1 cellular context compared by ENCODE assay signal in the genomic region with DNA sequence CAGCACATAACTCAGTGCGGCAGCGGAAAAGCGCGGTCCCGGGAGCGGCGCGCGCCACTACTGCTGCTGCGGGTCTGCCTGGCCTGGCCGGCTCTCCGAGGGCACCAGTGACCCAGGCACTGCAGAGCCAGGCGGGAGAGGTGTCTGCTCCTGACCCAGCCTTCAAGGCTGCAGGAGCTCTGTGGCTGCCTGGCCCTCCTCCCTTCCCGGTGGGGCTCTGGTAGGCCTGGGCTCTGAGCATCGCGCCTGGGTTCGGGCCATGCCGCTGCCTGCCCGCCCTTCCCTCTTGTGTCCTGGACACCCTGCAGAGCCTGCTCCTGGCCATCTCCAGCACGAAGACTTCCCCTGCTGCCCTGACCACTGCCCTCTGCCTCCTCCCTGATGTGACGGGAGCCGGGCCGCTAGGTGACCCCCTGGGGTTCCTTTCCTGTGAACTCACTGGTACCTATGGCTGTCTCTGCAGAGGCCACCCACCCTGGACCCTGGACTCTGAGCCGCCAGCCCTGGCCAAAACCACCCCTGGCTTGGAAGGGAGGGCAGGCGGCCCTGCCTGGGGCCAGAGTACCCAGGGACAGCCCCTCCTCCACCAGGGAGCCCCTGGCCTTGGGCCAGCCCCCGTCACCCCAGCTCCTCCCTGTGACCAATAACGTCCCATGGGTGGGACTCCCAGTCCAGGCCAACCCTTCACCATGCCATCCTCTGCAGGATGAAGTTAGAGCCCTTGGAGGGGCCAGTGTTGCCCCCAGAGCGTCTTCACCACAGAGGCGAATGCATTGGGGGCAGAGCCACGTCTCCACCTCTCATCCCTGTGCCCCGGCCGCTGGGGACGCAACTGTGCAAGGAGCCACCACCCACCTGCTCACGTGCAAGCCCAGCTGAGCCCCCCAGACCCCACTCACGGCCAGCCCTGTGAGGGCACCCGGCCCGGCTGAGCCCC.
TF ChIP-seq lines count a peak whose summit lies in the region.

No MANE protein-coding gene starts in this region.

TF ChIP-seq in HepG2, 621 proteins besides CTCF, POLR2A, EP300 and RAD21 (continued from another document and continues in another):
- TF ChIP-seq, protein P1, sequence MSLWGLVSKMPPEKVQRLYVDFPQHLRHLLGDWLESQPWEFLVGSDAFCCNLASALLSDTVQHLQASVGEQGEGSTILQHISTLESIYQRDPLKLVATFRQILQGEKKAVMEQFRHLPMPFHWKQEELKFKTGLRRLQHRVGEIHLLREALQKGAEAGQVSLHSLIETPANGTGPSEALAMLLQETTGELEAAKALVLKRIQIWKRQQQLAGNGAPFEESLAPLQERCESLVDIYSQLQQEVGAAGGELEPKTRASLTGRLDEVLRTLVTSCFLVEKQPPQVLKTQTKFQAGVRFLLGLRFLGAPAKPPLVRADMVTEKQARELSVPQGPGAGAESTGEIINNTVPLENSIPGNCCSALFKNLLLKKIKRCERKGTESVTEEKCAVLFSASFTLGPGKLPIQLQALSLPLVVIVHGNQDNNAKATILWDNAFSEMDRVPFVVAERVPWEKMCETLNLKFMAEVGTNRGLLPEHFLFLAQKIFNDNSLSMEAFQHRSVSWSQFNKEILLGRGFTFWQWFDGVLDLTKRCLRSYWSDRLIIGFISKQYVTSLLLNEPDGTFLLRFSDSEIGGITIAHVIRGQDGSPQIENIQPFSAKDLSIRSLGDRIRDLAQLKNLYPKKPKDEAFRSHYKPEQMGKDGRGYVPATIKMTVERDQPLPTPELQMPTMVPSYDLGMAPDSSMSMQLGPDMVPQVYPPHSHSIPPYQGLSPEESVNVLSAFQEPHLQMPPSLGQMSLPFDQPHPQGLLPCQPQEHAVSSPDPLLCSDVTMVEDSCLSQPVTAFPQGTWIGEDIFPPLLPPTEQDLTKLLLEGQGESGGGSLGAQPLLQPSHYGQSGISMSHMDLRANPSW (CRISPR knock-in tag; IDR thresholded peaks at IDR 0.05; ENCODE audit: borderline replicate concordance) = 0 out of 2 replicates have a peak, but pooled peaks have one; percentile 31
- TF ChIP-seq, protein P2, sequence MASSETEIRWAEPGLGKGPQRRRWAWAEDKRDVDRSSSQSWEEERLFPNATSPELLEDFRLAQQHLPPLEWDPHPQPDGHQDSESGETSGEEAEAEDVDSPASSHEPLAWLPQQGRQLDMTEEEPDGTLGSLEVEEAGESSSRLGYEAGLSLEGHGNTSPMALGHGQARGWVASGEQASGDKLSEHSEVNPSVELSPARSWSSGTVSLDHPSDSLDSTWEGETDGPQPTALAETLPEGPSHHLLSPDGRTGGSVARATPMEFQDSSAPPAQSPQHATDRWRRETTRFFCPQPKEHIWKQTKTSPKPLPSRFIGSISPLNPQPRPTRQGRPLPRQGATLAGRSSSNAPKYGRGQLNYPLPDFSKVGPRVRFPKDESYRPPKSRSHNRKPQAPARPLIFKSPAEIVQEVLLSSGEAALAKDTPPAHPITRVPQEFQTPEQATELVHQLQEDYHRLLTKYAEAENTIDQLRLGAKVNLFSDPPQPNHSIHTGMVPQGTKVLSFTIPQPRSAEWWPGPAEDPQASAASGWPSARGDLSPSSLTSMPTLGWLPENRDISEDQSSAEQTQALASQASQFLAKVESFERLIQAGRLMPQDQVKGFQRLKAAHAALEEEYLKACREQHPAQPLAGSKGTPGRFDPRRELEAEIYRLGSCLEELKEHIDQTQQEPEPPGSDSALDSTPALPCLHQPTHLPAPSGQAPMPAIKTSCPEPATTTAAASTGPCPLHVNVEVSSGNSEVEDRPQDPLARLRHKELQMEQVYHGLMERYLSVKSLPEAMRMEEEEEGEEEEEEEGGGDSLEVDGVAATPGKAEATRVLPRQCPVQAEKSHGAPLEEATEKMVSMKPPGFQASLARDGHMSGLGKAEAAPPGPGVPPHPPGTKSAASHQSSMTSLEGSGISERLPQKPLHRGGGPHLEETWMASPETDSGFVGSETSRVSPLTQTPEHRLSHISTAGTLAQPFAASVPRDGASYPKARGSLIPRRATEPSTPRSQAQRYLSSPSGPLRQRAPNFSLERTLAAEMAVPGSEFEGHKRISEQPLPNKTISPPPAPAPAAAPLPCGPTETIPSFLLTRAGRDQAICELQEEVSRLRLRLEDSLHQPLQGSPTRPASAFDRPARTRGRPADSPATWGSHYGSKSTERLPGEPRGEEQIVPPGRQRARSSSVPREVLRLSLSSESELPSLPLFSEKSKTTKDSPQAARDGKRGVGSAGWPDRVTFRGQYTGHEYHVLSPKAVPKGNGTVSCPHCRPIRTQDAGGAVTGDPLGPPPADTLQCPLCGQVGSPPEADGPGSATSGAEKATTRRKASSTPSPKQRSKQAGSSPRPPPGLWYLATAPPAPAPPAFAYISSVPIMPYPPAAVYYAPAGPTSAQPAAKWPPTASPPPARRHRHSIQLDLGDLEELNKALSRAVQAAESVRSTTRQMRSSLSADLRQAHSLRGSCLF (CRISPR knock-in tag; IDR thresholded peaks at IDR 0.05; ENCODE audit: borderline replicate concordance) = no peak
- TF ChIP-seq NFKBIZ (CRISPR knock-in tag; IDR thresholded peaks at IDR 0.05) (peak; percentile 28; the same call in 1 of the 2 replicates), RFX3 (CRISPR knock-in tag; IDR thresholded peaks at IDR 0.05) (no peak), SOX5 (CRISPR knock-in tag; IDR thresholded peaks at IDR 0.05; ENCODE audit: borderline replicate concordance) (peak; percentile 73), NR2F2 (IDR thresholded peaks at IDR 0.05; ENCODE audit: borderline replicate concordance, low read depth) (no peak; the same call in 1 of the 2 replicates), SMAD1 (CRISPR knock-in tag; IDR thresholded peaks at IDR 0.05; ENCODE audit: borderline replicate concordance, low read depth) (peak; percentile 71; the same call in 1 of the 2 replicates), ZNF264 (CRISPR knock-in tag; IDR thresholded peaks at IDR 0.05) (peak; percentile 73), ZNF33B (CRISPR knock-in tag; IDR thresholded peaks at IDR 0.05) (no peak), ZNF629 (CRISPR knock-in tag; conservative IDR thresholded peaks at IDR 0.05) (no peak), NFKB2 (CRISPR knock-in tag; IDR thresholded peaks at IDR 0.05; ENCODE audit: borderline replicate concordance) (no peak; the same call in 1 of the 2 replicates), NCOA2 (CRISPR knock-in tag; IDR thresholded peaks at IDR 0.05) (peak; percentile 76; the same call in 1 of the 2 replicates), CENPX (CRISPR knock-in tag; IDR thresholded peaks at IDR 0.05) (no peak), ZNF235 (CRISPR knock-in tag; IDR thresholded peaks at IDR 0.05; ENCODE audit: borderline replicate concordance) (peak; percentile 91), PHB2 (IDR thresholded peaks at IDR 0.05; ENCODE audit: partially characterized antibody) (no peak), FIP1L1 (IDR thresholded peaks at IDR 0.05; ENCODE audit: borderline replicate concordance, insufficient read depth, low read depth, low read length) (no peak), HOXA9 (CRISPR knock-in tag; IDR thresholded peaks at IDR 0.05; ENCODE audit: borderline replicate concordance) (no peak), EZH2 (conservative IDR thresholded peaks at IDR 0.05; ENCODE audit: low read depth, low read length) (no peak)
- TF ChIP-seq, protein P3, sequence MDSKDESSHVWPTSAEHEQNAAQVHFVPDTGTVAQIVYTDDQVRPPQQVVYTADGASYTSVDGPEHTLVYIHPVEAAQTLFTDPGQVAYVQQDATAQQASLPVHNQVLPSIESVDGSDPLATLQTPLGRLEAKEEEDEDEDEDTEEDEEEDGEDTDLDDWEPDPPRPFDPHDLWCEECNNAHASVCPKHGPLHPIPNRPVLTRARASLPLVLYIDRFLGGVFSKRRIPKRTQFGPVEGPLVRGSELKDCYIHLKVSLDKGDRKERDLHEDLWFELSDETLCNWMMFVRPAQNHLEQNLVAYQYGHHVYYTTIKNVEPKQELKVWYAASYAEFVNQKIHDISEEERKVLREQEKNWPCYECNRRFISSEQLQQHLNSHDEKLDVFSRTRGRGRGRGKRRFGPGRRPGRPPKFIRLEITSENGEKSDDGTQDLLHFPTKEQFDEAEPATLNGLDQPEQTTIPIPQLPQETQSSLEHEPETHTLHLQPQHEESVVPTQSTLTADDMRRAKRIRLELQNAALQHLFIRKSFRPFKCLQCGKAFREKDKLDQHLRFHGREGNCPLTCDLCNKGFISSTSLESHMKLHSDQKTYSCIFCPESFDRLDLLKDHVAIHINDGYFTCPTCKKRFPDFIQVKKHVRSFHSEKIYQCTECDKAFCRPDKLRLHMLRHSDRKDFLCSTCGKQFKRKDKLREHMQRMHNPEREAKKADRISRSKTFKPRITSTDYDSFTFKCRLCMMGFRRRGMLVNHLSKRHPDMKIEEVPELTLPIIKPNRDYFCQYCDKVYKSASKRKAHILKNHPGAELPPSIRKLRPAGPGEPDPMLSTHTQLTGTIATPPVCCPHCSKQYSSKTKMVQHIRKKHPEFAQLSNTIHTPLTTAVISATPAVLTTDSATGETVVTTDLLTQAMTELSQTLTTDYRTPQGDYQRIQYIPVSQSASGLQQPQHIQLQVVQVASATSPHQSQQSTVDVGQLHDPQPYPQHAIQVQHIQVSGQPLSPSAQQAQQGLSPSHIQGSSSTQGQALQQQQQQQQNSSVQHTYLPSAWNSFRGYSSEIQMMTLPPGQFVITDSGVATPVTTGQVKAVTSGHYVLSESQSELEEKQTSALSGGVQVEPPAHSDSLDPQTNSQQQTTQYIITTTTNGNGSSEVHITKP (CRISPR knock-in tag; IDR thresholded peaks at IDR 0.05; ENCODE audit: low read depth) = peak; percentile 97
- TF ChIP-seq, protein P4, sequence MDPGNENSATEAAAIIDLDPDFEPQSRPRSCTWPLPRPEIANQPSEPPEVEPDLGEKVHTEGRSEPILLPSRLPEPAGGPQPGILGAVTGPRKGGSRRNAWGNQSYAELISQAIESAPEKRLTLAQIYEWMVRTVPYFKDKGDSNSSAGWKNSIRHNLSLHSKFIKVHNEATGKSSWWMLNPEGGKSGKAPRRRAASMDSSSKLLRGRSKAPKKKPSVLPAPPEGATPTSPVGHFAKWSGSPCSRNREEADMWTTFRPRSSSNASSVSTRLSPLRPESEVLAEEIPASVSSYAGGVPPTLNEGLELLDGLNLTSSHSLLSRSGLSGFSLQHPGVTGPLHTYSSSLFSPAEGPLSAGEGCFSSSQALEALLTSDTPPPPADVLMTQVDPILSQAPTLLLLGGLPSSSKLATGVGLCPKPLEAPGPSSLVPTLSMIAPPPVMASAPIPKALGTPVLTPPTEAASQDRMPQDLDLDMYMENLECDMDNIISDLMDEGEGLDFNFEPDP (CRISPR knock-in tag; conservative IDR thresholded peaks at IDR 0.05) = 0 out of 2 replicates have a peak, but pooled peaks have one; percentile 87
- TF ChIP-seq, protein P5, sequence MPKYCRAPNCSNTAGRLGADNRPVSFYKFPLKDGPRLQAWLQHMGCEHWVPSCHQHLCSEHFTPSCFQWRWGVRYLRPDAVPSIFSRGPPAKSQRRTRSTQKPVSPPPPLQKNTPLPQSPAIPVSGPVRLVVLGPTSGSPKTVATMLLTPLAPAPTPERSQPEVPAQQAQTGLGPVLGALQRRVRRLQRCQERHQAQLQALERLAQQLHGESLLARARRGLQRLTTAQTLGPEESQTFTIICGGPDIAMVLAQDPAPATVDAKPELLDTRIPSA (CRISPR knock-in tag; IDR thresholded peaks at IDR 0.05; ENCODE audit: borderline replicate concordance) = no peak
- TF ChIP-seq, protein P6, sequence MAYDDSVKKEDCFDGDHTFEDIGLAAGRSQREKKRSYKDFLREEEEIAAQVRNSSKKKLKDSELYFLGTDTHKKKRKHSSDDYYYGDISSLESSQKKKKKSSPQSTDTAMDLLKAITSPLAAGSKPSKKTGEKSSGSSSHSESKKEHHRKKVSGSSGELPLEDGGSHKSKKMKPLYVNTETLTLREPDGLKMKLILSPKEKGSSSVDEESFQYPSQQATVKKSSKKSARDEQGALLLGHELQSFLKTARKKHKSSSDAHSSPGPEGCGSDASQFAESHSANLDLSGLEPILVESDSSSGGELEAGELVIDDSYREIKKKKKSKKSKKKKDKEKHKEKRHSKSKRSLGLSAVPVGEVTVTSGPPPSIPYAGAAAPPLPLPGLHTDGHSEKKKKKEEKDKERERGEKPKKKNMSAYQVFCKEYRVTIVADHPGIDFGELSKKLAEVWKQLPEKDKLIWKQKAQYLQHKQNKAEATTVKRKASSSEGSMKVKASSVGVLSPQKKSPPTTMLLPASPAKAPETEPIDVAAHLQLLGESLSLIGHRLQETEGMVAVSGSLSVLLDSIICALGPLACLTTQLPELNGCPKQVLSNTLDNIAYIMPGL (CRISPR knock-in tag; IDR thresholded peaks at IDR 0.05; ENCODE audit: borderline replicate concordance in 1 of 2, low read depth in 1 of 2) = no peak
- TF ChIP-seq, protein P7, sequence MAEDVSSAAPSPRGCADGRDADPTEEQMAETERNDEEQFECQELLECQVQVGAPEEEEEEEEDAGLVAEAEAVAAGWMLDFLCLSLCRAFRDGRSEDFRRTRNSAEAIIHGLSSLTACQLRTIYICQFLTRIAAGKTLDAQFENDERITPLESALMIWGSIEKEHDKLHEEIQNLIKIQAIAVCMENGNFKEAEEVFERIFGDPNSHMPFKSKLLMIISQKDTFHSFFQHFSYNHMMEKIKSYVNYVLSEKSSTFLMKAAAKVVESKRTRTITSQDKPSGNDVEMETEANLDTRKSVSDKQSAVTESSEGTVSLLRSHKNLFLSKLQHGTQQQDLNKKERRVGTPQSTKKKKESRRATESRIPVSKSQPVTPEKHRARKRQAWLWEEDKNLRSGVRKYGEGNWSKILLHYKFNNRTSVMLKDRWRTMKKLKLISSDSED (CRISPR knock-in tag; IDR thresholded peaks at IDR 0.05) = peak; percentile 79; the same call in 1 of the 2 replicates
- TF ChIP-seq, protein P8, sequence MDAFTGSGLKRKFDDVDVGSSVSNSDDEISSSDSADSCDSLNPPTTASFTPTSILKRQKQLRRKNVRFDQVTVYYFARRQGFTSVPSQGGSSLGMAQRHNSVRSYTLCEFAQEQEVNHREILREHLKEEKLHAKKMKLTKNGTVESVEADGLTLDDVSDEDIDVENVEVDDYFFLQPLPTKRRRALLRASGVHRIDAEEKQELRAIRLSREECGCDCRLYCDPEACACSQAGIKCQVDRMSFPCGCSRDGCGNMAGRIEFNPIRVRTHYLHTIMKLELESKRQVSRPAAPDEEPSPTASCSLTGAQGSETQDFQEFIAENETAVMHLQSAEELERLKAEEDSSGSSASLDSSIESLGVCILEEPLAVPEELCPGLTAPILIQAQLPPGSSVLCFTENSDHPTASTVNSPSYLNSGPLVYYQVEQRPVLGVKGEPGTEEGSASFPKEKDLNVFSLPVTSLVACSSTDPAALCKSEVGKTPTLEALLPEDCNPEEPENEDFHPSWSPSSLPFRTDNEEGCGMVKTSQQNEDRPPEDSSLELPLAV (CRISPR knock-in tag; conservative IDR thresholded peaks at IDR 0.05; ENCODE audit: low read depth) = no peak
- TF ChIP-seq, protein P9, sequence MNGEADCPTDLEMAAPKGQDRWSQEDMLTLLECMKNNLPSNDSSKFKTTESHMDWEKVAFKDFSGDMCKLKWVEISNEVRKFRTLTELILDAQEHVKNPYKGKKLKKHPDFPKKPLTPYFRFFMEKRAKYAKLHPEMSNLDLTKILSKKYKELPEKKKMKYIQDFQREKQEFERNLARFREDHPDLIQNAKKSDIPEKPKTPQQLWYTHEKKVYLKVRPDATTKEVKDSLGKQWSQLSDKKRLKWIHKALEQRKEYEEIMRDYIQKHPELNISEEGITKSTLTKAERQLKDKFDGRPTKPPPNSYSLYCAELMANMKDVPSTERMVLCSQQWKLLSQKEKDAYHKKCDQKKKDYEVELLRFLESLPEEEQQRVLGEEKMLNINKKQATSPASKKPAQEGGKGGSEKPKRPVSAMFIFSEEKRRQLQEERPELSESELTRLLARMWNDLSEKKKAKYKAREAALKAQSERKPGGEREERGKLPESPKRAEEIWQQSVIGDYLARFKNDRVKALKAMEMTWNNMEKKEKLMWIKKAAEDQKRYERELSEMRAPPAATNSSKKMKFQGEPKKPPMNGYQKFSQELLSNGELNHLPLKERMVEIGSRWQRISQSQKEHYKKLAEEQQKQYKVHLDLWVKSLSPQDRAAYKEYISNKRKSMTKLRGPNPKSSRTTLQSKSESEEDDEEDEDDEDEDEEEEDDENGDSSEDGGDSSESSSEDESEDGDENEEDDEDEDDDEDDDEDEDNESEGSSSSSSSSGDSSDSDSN (CRISPR knock-in tag; IDR thresholded peaks at IDR 0.05) = peak; percentile 92
- TF ChIP-seq, protein P10, sequence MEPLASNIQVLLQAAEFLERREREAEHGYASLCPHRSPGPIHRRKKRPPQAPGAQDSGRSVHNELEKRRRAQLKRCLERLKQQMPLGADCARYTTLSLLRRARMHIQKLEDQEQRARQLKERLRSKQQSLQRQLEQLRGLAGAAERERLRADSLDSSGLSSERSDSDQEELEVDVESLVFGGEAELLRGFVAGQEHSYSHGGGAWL (CRISPR knock-in tag; IDR thresholded peaks at IDR 0.05) = peak; percentile 12; the same call in 1 of the 2 replicates
